ENCODE assay signal across 26 cellular contexts in the genomic region with DNA sequence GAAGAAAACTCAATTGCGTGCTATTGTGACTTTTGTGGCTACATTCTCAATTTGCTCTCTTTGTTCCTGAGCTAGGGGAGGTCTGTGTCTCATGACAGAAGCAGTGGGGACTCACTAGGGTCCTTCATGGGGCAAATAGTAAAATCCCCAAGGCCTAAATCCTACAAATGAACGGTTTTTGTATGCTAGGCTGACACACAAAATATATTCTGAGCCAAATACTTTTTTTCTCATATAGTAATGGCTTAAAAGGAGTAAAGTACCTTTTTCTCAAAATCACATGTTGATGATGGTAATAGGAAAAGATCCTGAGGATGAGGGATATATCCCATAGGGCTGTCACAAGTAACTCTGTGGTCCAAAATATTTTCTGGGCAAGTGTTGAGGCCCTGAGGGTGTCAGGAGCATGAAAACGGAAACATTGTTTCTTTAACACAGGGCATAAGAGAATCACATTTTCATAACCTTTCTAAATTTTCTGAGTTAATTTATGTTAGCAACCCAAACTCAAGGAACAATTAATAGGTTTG.
"Had no signal": no experiment of that assay in that cellular context is flagged by ENCODE, and none has a peak within 500 bp of the region (broad histone marks: within the 10 kb centered on the region; RNA-seq: fewer than 3 reads in every experiment).

No MANE protein-coding gene starts in this region.

- H3K27ac Mint-ChIP-seq: memory B cell; naive B cell; natural killer cell treated with Interleukin-12 subunit alpha and Interleukin-12 subunit beta and Interleukin-15 and Interleukin-18, amount 100 ng/mL, for 72 hours; stimulated activated memory B cell treated with anti-CD40 and anti-IgM and Interleukin-4, amounts not matched to agents 10 μg/mL and 1 μg/mL and 100 μg/mL, for 72 hours; type B pancreatic cell had no signal

- H3K27ac ChIP-seq: coronary artery, gastrocnemius medialis, lower lobe of right lung, ovary, psoas muscle, skin epidermis, spleen, testis, tibial artery had no signal

- H3K36me3 Mint-ChIP-seq: memory B cell; naive B cell; natural killer cell treated with Interleukin-12 subunit alpha and Interleukin-12 subunit beta and Interleukin-15 and Interleukin-18, amount 100 ng/mL, for 72 hours; stimulated activated memory B cell treated with anti-CD40 and anti-IgM and Interleukin-4, amounts not matched to agents 10 μg/mL and 1 μg/mL and 100 μg/mL, for 72 hours; type B pancreatic cell had no signal

- H3K36me3 ChIP-seq: gastrocnemius medialis, lower lobe of right lung, ovary, spleen, tibial artery had no signal

- H3K27me3 ChIP-seq: gastrocnemius medialis, ovary, spleen, testis, tibial artery had no signal

- H3K4me1 ChIP-seq: gastrocnemius medialis, lower lobe of right lung, psoas muscle, spleen, testis, tibial artery had no signal

- H3K27me3 Mint-ChIP-seq: memory B cell; naive B cell; natural killer cell treated with Interleukin-12 subunit alpha and Interleukin-12 subunit beta and Interleukin-15 and Interleukin-18, amount 100 ng/mL, for 72 hours; stimulated activated memory B cell treated with anti-CD40 and anti-IgM and Interleukin-4, amounts not matched to agents 10 μg/mL and 1 μg/mL and 100 μg/mL, for 72 hours; type B pancreatic cell had no signal

- H3K9me3 Mint-ChIP-seq: neural crest cell, type B pancreatic cell had no signal

- DNase-seq: dermis blood vessel endothelial cell; effector CD4-positive, alpha-beta T cell; gastrocnemius medialis; head of caudate nucleus; left ventricle myocardium superior; lower lobe of right lung; mucosa of descending colon; naive B cell; occipital lobe; ovary; posterior cingulate gyrus; psoas muscle; right cardiac atrium; spleen; stimulated activated CD4-positive, alpha-beta T cell treated with anti-CD3 and anti-CD28 coated beads, Interleukin-4, amount 100 ng/mL, for 4 hours; stimulated activated naive CD8-positive, alpha-beta T cell treated with anti-CD3 and anti-CD28 coated beads, Interleukin-15, Interleukin-2, amounts not matched to agents 100 U/mL and 50 U/mL, for 24 hours; substantia nigra; testis; tibial artery had no signal

- H3K4me3 Mint-ChIP-seq: memory B cell; naive B cell; natural killer cell treated with Interleukin-12 subunit alpha and Interleukin-12 subunit beta and Interleukin-15 and Interleukin-18, amount 100 ng/mL, for 72 hours; neural crest cell; stimulated activated memory B cell treated with anti-CD40 and anti-IgM and Interleukin-4, amounts not matched to agents 10 μg/mL and 1 μg/mL and 100 μg/mL, for 72 hours; type B pancreatic cell had no signal

- H3K4me1 Mint-ChIP-seq: memory B cell; naive B cell; stimulated activated memory B cell treated with anti-CD40 and anti-IgM and Interleukin-4, amounts not matched to agents 10 μg/mL and 1 μg/mL and 100 μg/mL, for 72 hours had no signal

- H3K4me3 ChIP-seq: coronary artery, gastrocnemius medialis, lower lobe of right lung, mucosa of descending colon, ovary, psoas muscle, skin epidermis, spleen, testis, tibial artery had no signal

- H3K9me3 ChIP-seq: gastrocnemius medialis, lower lobe of right lung, mucosa of descending colon, ovary, psoas muscle, testis, tibial artery had no signal
